Comparison of ENCODE assay signal across 8 cellular contexts in genomic region chr5:98929123-98929981, GRCh38. TPM values are rescaled to one million over a fixed set of nuclear protein-coding genes. Genes with fewer than 3 reads are reported as not detected.
DNase-seq lines count a peak whose midpoint lies in the region; ATAC-seq and TF ChIP-seq lines count a peak whose summit lies in the region.

No MANE protein-coding gene starts in this region.

- peak overlapping the region; percentile 93 for H3K9ac ChIP-seq in OCI-LY3 (ENCODE audit: low read length)

- ATAC-seq in GM21390 (IDR thresholded peaks at IDR 0.05; ENCODE audit: unreplicated experiment) = peak; percentile 60

- H3K4me1 ChIP-seq in OCI-LY3 (ENCODE audit: low read length) = peaks cover 31% of the 10 kb centered on the region
- peaks cover 46% of the 10 kb centered on the region for H3K4me1 ChIP-seq in mononuclear cell (ENCODE audit: insufficient read depth, low read length)

- H3K9me3 ChIP-seq in OCI-LY3 (ENCODE audit: insufficient read depth, low read length) (no peaks in the 10 kb centered on the region), mononuclear cell (ENCODE audit: low read depth, low read length) (no peaks in the 10 kb centered on the region)

- DNase-seq in D341Med (ENCODE audit: low spot score) = peak; percentile 78
- DNase-seq in HUDEP-2 (lab: John Stamatoyannopoulos, UW; ENCODE audit: unreplicated experiment in 76 of 76) = peak; percentile 26 to 94 (median 86)
- peak; percentile 90 for DNase-seq in activated T-cell treated with anti-CD3 and anti-CD28 coated beads for 4 hours
- DNase-seq in epithelial cell of esophagus (ENCODE audit: low read depth) = peak; percentile 98
- DNase-seq in stimulated activated CD8-positive, alpha-beta memory T cell treated with anti-CD3 and anti-CD28 coated beads, Interleukin-2, amount 100 ng/mL, for 48 hours (ENCODE audit: low read depth in 2 of 2) = peak; percentile 78 to 91

- peaks cover 63% of the 10 kb centered on the region for H3K79me2 ChIP-seq in OCI-LY3 (ENCODE audit: low read length)

- H3K4me2 ChIP-seq in OCI-LY3 (ENCODE audit: low read length) = peak overlapping the region; percentile 81

- TF ChIP-seq CTCF in OCI-LY3 (IDR thresholded peaks at IDR 0.05; ENCODE audit: low read depth, low read length) = no peak
- TF ChIP-seq CTCF in epithelial cell of esophagus (IDR thresholded peaks at IDR 0.05; ENCODE audit: insufficient read depth, low read depth, low read length, missing control alignments) = no peak

- peaks cover 10% of the 10 kb centered on the region for H3K36me3 ChIP-seq in OCI-LY3 (replicated peaks; ENCODE audit: low read depth, low read length)

- H3K27ac ChIP-seq in OCI-LY3 (ENCODE audit: low read length) = peak overlapping the region; percentile 92

- H4K20me1 ChIP-seq in OCI-LY3 (ENCODE audit: insufficient read depth, low read length) = peaks cover 24% of the 10 kb centered on the region

- H2AFZ ChIP-seq in OCI-LY3 (ENCODE audit: low read depth, low read length) = no peak overlapping the region

- no peaks in the 10 kb centered on the region for H3K27me3 ChIP-seq in OCI-LY3 (ENCODE audit: low read depth, low read length)
- H3K27me3 ChIP-seq in mononuclear cell (ENCODE audit: insufficient read depth, low read length) = no peaks in the 10 kb centered on the region

- peak overlapping the region; percentile 95 for H3K4me3 ChIP-seq in OCI-LY3 (ENCODE audit: low read length)
- H3K4me3 ChIP-seq in epithelial cell of esophagus (ENCODE audit: low read length) = peak overlapping the region; percentile 92
- peak overlapping the region; percentile 92 for H3K4me3 ChIP-seq in mononuclear cell (ENCODE audit: low read length)

RNA-seq across cellular contexts. Expression of gene CHD1, which starts 0.5 kb away (rescaled TPM):
- total RNA-seq in mononuclear cell = 454 TPM

Comparison
In these comparisons a context has a peak if more than half of its experiments do, and no peak if none do; other contexts are left out.
1. Peak in every context shown above with its lines: DNase-seq, ATAC-seq, H3K4me3 ChIP-seq and H3K27ac ChIP-seq.